8 cellular contexts compared by ENCODE assay signal in genomic region chr6:293185-294174, GRCh38. TPM values are rescaled to one million over a fixed set of nuclear protein-coding genes. Genes with fewer than 3 reads are reported as not detected.
DNase-seq lines count a peak whose midpoint lies in the region; ATAC-seq and TF ChIP-seq lines count a peak whose summit lies in the region.

No MANE protein-coding gene starts in this region.

- CTCF ChIA-PET in Calu3 (lab: Charles Lee), result no interaction called here
- CTCF ChIA-PET in RWPE1 (lab: Yijun Ruan, JAX), result interaction anchor here (0.6 to 0.7 kb wide), 4 partner anchors 9 to 840 kb away, joined by 3 read pairs; no protein-coding TSS in a partner anchor

- peak overlapping the region; percentile 67 for H3K4me3 Mint-ChIP-seq in Calu3 (ENCODE audit: low read depth, unreplicated experiment)
- H3K4me3 Mint-ChIP-seq in stimulated activated effector memory CD8-positive, alpha-beta T cell treated with anti-CD3 and anti-CD28 coated beads, Interleukin-12 subunit alpha, Interleukin-12 subunit beta, amount 100 ng/mL, for 72 hours, result peak overlapping the region; percentile 92

- DNase-seq in Calu3 (no peak), RWPE1 (ENCODE audit: low spot score) (peak; percentile 26), cardiac fibroblast (ENCODE audit: low read depth in 2 of 2) (peak; percentile 32 to 38), medulla oblongata (ENCODE audit: extremely low spot score) (peak; percentile 76), NCI-H82 (lab: John Stamatoyannopoulos, UW) (no peak), DMS114 treated with DMSO at 0.1 percent for 48 hours (lab: John Stamatoyannopoulos, UW; ENCODE audit: unreplicated experiment) (no peak), H4 (ENCODE audit: low spot score) (no peak)
- peak; percentile 19 to 75 for DNase-seq in stimulated activated effector memory CD8-positive, alpha-beta T cell treated with anti-CD3 and anti-CD28 coated beads, Interleukin-12 subunit alpha, Interleukin-12 subunit beta, amount 100 ng/mL, for 72 hours (ENCODE audit: low spot score in 2 of 2)

- POLR2A ChIA-PET in RWPE1 (lab: Yijun Ruan, JAX; ENCODE audit: low non-redundant PET), result interaction anchor here (0.7 to 1.1 kb wide), 2 partner anchors 78 to 522 kb away, joined by 3 read pairs; no protein-coding TSS in a partner anchor

- H3K27ac ChIP-seq in RWPE1, result peak overlapping the region; percentile 97

- intact Hi-C loops in Calu3 (cut with micrococcal nuclease; ENCODE audit: unreplicated experiment), result no loop called here

- peak overlapping the region; percentile 67 to 72 for H3K4me3 ChIP-seq in cardiac fibroblast (replicated peaks in 1 of 2; ENCODE audit: low read depth in 2 of 2, low read length in 2 of 2)

- H3K36me3 Mint-ChIP-seq in Calu3 (ENCODE audit: insufficient read depth, unreplicated experiment), result peaks cover 14% of the 10 kb centered on the region
- H3K36me3 Mint-ChIP-seq in stimulated activated effector memory CD8-positive, alpha-beta T cell treated with anti-CD3 and anti-CD28 coated beads, Interleukin-12 subunit alpha, Interleukin-12 subunit beta, amount 100 ng/mL, for 72 hours, result peaks cover 21% of the 10 kb centered on the region

- H3K27ac Mint-ChIP-seq in Calu3 (ENCODE audit: unreplicated experiment), result peak overlapping the region; percentile 25
- H3K27ac Mint-ChIP-seq in stimulated activated effector memory CD8-positive, alpha-beta T cell treated with anti-CD3 and anti-CD28 coated beads, Interleukin-12 subunit alpha, Interleukin-12 subunit beta, amount 100 ng/mL, for 72 hours, result peak overlapping the region; percentile 95

- ATAC-seq in stimulated activated effector memory CD8-positive, alpha-beta T cell treated with anti-CD3 and anti-CD28 coated beads, Interleukin-12 subunit alpha, Interleukin-12 subunit beta, amount 100 ng/mL, for 72 hours, result peak; percentile 24

- peaks cover 7% of the 10 kb centered on the region for H3K27me3 Mint-ChIP-seq in Calu3 (ENCODE audit: unreplicated experiment)

- H3K4me1 Mint-ChIP-seq in Calu3 (ENCODE audit: low read depth, unreplicated experiment), result no peaks in the 10 kb centered on the region
- H3K4me1 Mint-ChIP-seq in stimulated activated effector memory CD8-positive, alpha-beta T cell treated with anti-CD3 and anti-CD28 coated beads, Interleukin-12 subunit alpha, Interleukin-12 subunit beta, amount 100 ng/mL, for 72 hours, result peaks cover 55% of the 10 kb centered on the region

- BruUV-seq in Calu3 (replicated peaks; lab: Mats Ljungman, UMichigan), result TSS peak; percentile 46

- peaks cover under 1% of the 10 kb centered on the region for H3K9me3 Mint-ChIP-seq in Calu3 (ENCODE audit: low read depth, unreplicated experiment)
- no peaks in the 10 kb centered on the region for H3K9me3 Mint-ChIP-seq in stimulated activated effector memory CD8-positive, alpha-beta T cell treated with anti-CD3 and anti-CD28 coated beads, Interleukin-12 subunit alpha, Interleukin-12 subunit beta, amount 100 ng/mL, for 72 hours

- TF ChIP-seq CTCF in Calu3 (IDR thresholded peaks at IDR 0.05; ENCODE audit: unreplicated experiment) (no peak), RWPE1 (conservative IDR thresholded peaks at IDR 0.05; ENCODE audit: low read depth) (no peak), cardiac fibroblast (IDR thresholded peaks at IDR 0.05; ENCODE audit: low read depth, low read length) (no peak)

RNA-seq across cellular contexts. Expression of gene DUSP22, which starts 1.2 kb away (rescaled TPM):
- total RNA-seq in Calu3 (2022), result 14.2 and 14.7 TPM in 2 replicates
- 8.9 and 14.1 TPM in 2 replicates for total RNA-seq in H4 (2014; rRNA removed; shearing (Covaris generic))

Comparison
In these comparisons a context has a peak if more than half of its experiments do, and no peak if none do; other contexts are left out.
1. DNase-seq: peak in RWPE1 (single experiment), cardiac fibroblast (2 of 2), medulla oblongata (single experiment) and stimulated activated effector memory CD8-positive, alpha-beta T cell treated with anti-CD3 and anti-CD28 coated beads, Interleukin-12 subunit alpha, Interleukin-12 subunit beta, amount 100 ng/mL, for 72 hours (2 of 2); none in Calu3 (single experiment), NCI-H82 (single experiment), DMS114 treated with DMSO at 0.1 percent for 48 hours (single experiment) and H4 (single experiment).